24 cellular contexts compared by ENCODE assay signal in the genomic region with DNA sequence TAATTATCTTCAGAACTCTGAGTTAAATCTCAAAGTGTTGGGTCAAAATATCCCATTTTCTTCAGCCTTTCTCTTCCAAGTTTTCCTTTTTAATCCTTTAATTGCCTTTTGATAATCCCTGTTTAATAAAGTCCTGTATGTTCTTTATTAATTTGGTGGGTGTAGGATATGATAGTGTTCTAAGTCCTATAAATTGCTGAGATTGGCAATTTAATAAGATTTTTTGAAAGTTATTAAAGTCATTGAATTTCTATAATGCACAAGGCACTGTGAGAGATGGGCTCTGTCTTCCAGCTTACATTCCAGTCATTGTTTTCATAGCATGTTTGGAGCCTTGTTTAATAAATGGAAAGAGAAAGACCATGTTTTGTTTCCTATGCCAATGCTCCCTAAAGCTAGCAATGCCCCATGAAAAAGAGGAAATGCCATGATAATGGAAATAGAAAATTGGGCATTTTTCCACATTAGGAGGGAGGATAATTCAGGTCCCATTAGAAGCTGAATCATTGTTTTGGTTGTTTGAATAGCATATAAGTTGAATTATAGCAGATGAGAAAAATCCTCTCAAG.
A peak's percentile ranks its signal among the peaks of the same experiment; 100 is the strongest.
DNase-seq lines count a peak whose midpoint lies in the region; FAIRE-seq and TF ChIP-seq lines count a peak whose summit lies in the region.
"Had no signal": no experiment of that assay in that cellular context is flagged by ENCODE, and none has a peak within 500 bp of the region (broad histone marks: within the 10 kb centered on the region; RNA-seq: fewer than 3 reads in every experiment).

No MANE protein-coding gene starts in this region.

- peaks cover 10% of the 10 kb centered on the region for H3K9me3 Mint-ChIP-seq in osteocyte (ENCODE audit: unreplicated experiment)
- no peaks in the 10 kb centered on the region for H3K9me3 Mint-ChIP-seq in activated CD4-positive, alpha-beta T cell treated with anti-CD3 and anti-CD28 coated beads, Interleukin-2, amount 10 ng/mL, durations not matched to agents 24 days and 14 days
- H3K9me3 Mint-ChIP-seq in endothelial cell (ENCODE audit: unreplicated experiment): no peaks in the 10 kb centered on the region
- H3K9me3 Mint-ChIP-seq: CD8-positive, alpha-beta T cell had no signal

- H3K9ac ChIP-seq in endothelial cell of umbilical vein (replicated peaks; ENCODE audit: extremely low read depth, insufficient read depth, low read length): no peak overlapping the region
- H3K9ac ChIP-seq: KMS-11, SK-N-SH had no signal

- H3K4me3 ChIP-seq in endothelial cell of umbilical vein (replicated peaks in 1 of 3; ENCODE audit: insufficient read depth in 1 of 3, low read depth in 1 of 3, low read length in 3 of 3): no peak overlapping the region

- no peak overlapping the region for H3K27ac ChIP-seq in endothelial cell of umbilical vein (ENCODE audit: insufficient read depth, low read depth, low read length)
- H3K27ac ChIP-seq: HL-60, KMS-11 had no signal

- no peak overlapping the region for H3K4me3 Mint-ChIP-seq in osteocyte (ENCODE audit: unreplicated experiment)
- H3K4me3 Mint-ChIP-seq in activated CD4-positive, alpha-beta T cell treated with anti-CD3 and anti-CD28 coated beads, Interleukin-2, amount 10 ng/mL, durations not matched to agents 24 days and 14 days: no peak overlapping the region
- H3K4me3 Mint-ChIP-seq in endothelial cell (ENCODE audit: unreplicated experiment): no peak overlapping the region
- H3K4me3 Mint-ChIP-seq: CD8-positive, alpha-beta T cell had no signal

- intact Hi-C loops in endothelial cell of umbilical vein (cut with micrococcal nuclease): loop anchor here (10.0 kb wide), 1 partner anchor 114 kb away; no protein-coding TSS in a partner anchor
- intact Hi-C loops in activated CD4-positive, alpha-beta T cell treated with anti-CD3 and anti-CD28 coated beads, Interleukin-2, amount 10 ng/mL, durations not matched to agents 24 days and 14 days (cut with micrococcal nuclease): no loop called here

- H3K9me1 ChIP-seq in endothelial cell of umbilical vein (replicated peaks; ENCODE audit: control insufficient read depth, extremely low read depth, insufficient read depth, low read length): no peaks in the 10 kb centered on the region

- H3K36me3 ChIP-seq in endothelial cell of umbilical vein (ENCODE audit: control insufficient read depth in 2 of 2, extremely low read depth in 1 of 2, insufficient read depth in 2 of 2, low read length in 2 of 2): no peaks in the 10 kb centered on the region

- no peaks in the 10 kb centered on the region for H3K27me3 Mint-ChIP-seq in osteocyte (ENCODE audit: unreplicated experiment)
- no peaks in the 10 kb centered on the region for H3K27me3 Mint-ChIP-seq in activated CD4-positive, alpha-beta T cell treated with anti-CD3 and anti-CD28 coated beads, Interleukin-2, amount 10 ng/mL, durations not matched to agents 24 days and 14 days
- no peaks in the 10 kb centered on the region for H3K27me3 Mint-ChIP-seq in endothelial cell (ENCODE audit: unreplicated experiment)

- peaks cover 2 to 3% of the 10 kb centered on the region in 2 experiments for H3K27me3 ChIP-seq in endothelial cell of umbilical vein (ENCODE audit: control insufficient read depth in 2 of 2, insufficient read depth in 2 of 2, low read length in 2 of 2)

- TF ChIP-seq CTCF in endothelial cell of umbilical vein (IDR thresholded peaks at IDR 0.05; ENCODE audit: extremely low read depth in 1 of 2, insufficient read depth in 1 of 2, low read depth in 1 of 2, low read length in 2 of 2) (no peak), osteocyte (IDR thresholded peaks at IDR 0.05) (no peak), endothelial cell (IDR thresholded peaks at IDR 0.05; ENCODE audit: unreplicated experiment) (no peak)

- TF ChIP-seq POLR2A in endothelial cell of umbilical vein (IDR thresholded peaks at IDR 0.05; ENCODE audit: low read depth, low read length): no peak

- H3K36me3 Mint-ChIP-seq in osteocyte (ENCODE audit: unreplicated experiment) (peaks cover 1% of the 10 kb centered on the region), endothelial cell (ENCODE audit: low read depth, unreplicated experiment) (no peaks in the 10 kb centered on the region)
- no peaks in the 10 kb centered on the region for H3K36me3 Mint-ChIP-seq in activated CD4-positive, alpha-beta T cell treated with anti-CD3 and anti-CD28 coated beads, Interleukin-2, amount 10 ng/mL, durations not matched to agents 24 days and 14 days (ENCODE audit: low read depth)
- H3K36me3 Mint-ChIP-seq: CD8-positive, alpha-beta T cell had no signal

- no peak for FAIRE-seq in endothelial cell of umbilical vein (lab: Jason Lieb, UNC)

- no peaks in the 10 kb centered on the region for H3K79me2 ChIP-seq in endothelial cell of umbilical vein (ENCODE audit: control insufficient read depth, insufficient read depth, low read length)

- no peak overlapping the region for H2AFZ ChIP-seq in endothelial cell of umbilical vein (ENCODE audit: low read depth, low read length)

- dilution Hi-C loops in endothelial cell of umbilical vein (cut with MboI; ENCODE audit: extremely low pct_ligation_motif_present, low sequenced_read_pairs): no loop called here

- peak; percentile 28 for DNase-seq in EH (ENCODE audit: low read depth)
- DNase-seq in NCI-H226: peak; percentile 17
- DNase-seq in endothelial cell of umbilical vein (ENCODE audit: low read depth, low spot score): peak; percentile 39
- no peak for DNase-seq in osteocyte (ENCODE audit: extremely low spot score, unreplicated experiment)
- DNase-seq in activated CD4-positive, CD25-positive, alpha-beta regulatory T cell treated with anti-CD3 and anti-CD28 coated beads, Interleukin-2, amount 50 U/mL, for 72 hours: no peak
- no peak for DNase-seq in globus pallidus (ENCODE audit: low spot score)
- DNase-seq in activated CD4-positive, alpha-beta T cell treated with anti-CD3 and anti-CD28 coated beads, Interleukin-2, amount 10 ng/mL, durations not matched to agents 24 days and 14 days: no peak
- no peak for DNase-seq in endothelial cell (ENCODE audit: low spot score)
- DNase-seq: ACHN; AML-193; C1 segment of cervical spinal cord; CD8-positive, alpha-beta T cell; GF-D8; H7; NCI-H1092 treated with DMSO at 0.1 percent for 48 hours; NCI-H1436 treated with DMSO at 0.1 percent for 48 hours; NCI-H1930; NCI-H345; NCI-H524; NCI-H774; SIG-M5; SK-N-SH had no signal

- no peaks in the 10 kb centered on the region for H4K20me1 ChIP-seq in endothelial cell of umbilical vein (replicated peaks; ENCODE audit: control insufficient read depth, extremely low read depth, insufficient read depth, low read length)

- POLR2A ChIA-PET in endothelial cell of umbilical vein (lab: Charles Lee): no interaction called here

- H3K4me2 ChIP-seq in endothelial cell of umbilical vein (ENCODE audit: insufficient read depth, low read length): no peak overlapping the region
- H3K4me2 ChIP-seq: KMS-11, SK-N-SH had no signal

- peak overlapping the region; percentile 44 for H3K27ac Mint-ChIP-seq in osteocyte (ENCODE audit: unreplicated experiment)
- no peak overlapping the region for H3K27ac Mint-ChIP-seq in activated CD4-positive, alpha-beta T cell treated with anti-CD3 and anti-CD28 coated beads, Interleukin-2, amount 10 ng/mL, durations not matched to agents 24 days and 14 days
- H3K27ac Mint-ChIP-seq in endothelial cell (ENCODE audit: unreplicated experiment): no peak overlapping the region
- H3K27ac Mint-ChIP-seq: CD8-positive, alpha-beta T cell had no signal

- H3K4me1 Mint-ChIP-seq in osteocyte (ENCODE audit: unreplicated experiment): peaks cover 38% of the 10 kb centered on the region
- no peaks in the 10 kb centered on the region for H3K4me1 Mint-ChIP-seq in activated CD4-positive, alpha-beta T cell treated with anti-CD3 and anti-CD28 coated beads, Interleukin-2, amount 10 ng/mL, durations not matched to agents 24 days and 14 days
- no peaks in the 10 kb centered on the region for H3K4me1 Mint-ChIP-seq in endothelial cell (ENCODE audit: unreplicated experiment)

- no TSS peak for BruUV-seq in endothelial cell of umbilical vein (replicated peaks; lab: Mats Ljungman, UMichigan)

- no peaks in the 10 kb centered on the region for H3K9me3 ChIP-seq in endothelial cell of umbilical vein (replicated peaks; ENCODE audit: control insufficient read depth, insufficient read depth, low read length)
- H3K9me3 ChIP-seq: SK-N-SH had no signal

- CTCF ChIA-PET in endothelial cell of umbilical vein (lab: Charles Lee): interaction anchor here (0.8 to 2.5 kb wide), 4 partner anchors 9 to 1108 kb away, joined by 3 to 10 read pairs (median 4); no protein-coding TSS in a partner anchor

- H3K4me1 ChIP-seq in endothelial cell of umbilical vein (ENCODE audit: control insufficient read depth, extremely low read depth, insufficient read depth, low read length): no peaks in the 10 kb centered on the region

TF ChIP-seq in endothelial cell of umbilical vein, 7 proteins besides CTCF, POLR2A, EP300 and RAD21:
- no peak for TF ChIP-seq POLR2AphosphoS5 (IDR thresholded peaks at IDR 0.05; ENCODE audit: insufficient read depth, low read depth, low read length)
- TF ChIP-seq EZH2 (IDR thresholded peaks at IDR 0.05; ENCODE audit: borderline replicate concordance, low read depth, low read length, severe bottlenecking): no peak
- no peak for TF ChIP-seq FOS (IDR thresholded peaks at IDR 0.05; ENCODE audit: borderline replicate concordance, insufficient read depth, low read length)
- no peak for TF ChIP-seq GATA2 (IDR thresholded peaks at IDR 0.05; ENCODE audit: insufficient read depth, insufficient read length, low read depth, low read length)
- TF ChIP-seq JUN (IDR thresholded peaks at IDR 0.05; ENCODE audit: borderline replicate concordance, insufficient read depth, insufficient read length, low read depth): no peak
- no peak for TF ChIP-seq MYC (IDR thresholded peaks at IDR 0.05; ENCODE audit: low read depth, low read length)
- TF ChIP-seq MAX (IDR thresholded peaks at IDR 0.05; ENCODE audit: insufficient read depth, insufficient read length): no peak

Comparison
In these comparisons a context has a peak if more than half of its experiments do, and no peak if none do; other contexts are left out.
1. DNase-seq: peak in EH (single experiment), NCI-H226 (single experiment) and endothelial cell of umbilical vein (single experiment); none in osteocyte (single experiment), activated CD4-positive, CD25-positive, alpha-beta regulatory T cell treated with anti-CD3 and anti-CD28 coated beads, Interleukin-2, amount 50 U/mL, for 72 hours (single experiment), globus pallidus (single experiment), activated CD4-positive, alpha-beta T cell treated with anti-CD3 and anti-CD28 coated beads, Interleukin-2, amount 10 ng/mL, durations not matched to agents 24 days and 14 days (single experiment) and endothelial cell (single experiment).